8 cellular contexts compared by ENCODE assay signal in the genomic region with DNA sequence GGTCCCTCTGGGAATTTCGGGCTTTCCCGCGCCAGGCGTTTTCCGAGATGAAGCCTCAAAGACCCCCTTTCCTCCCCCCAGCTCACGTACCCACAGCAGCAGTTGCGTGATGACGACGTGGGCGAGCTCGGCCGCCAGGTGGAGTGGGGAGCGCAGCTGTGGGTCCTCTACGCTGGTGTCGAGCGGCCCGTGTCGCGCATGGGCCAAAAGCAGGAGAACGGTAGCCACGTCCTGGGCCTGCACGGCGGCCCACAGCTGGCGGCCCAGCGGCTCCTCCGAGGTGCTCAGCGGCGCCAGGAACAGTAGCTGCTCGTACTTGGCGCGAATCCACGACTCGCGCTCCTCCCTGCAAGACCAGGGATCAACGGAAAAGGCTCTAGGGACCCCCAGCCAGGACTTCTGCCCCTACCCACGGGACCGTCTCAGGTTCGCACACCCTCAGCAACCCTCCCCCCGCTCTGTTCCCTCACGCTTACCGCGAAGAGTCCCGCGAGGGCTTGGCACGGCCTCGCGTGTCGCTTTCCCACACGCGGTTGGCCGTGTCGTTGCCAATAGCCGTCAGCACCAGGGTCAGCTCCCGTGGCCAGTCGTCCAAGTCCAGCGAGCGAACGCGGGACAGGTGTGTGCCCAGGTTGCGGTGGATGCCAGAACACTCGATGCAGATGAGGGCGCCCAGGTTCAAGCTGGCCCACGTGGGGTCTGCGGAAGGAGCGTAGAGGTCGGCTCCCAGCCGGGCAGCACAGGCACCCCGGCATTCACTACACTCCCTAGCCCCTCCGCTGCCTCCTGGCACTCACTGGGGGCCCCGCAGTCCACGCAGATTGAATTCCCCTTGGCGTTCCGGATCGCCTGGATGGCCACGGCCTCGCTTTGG. TPM values are rescaled to one million over a fixed set of nuclear protein-coding genes. Genes with fewer than 3 reads are reported as not detected.
A peak's percentile ranks its signal among the peaks of the same experiment; 100 is the strongest.
DNase-seq lines count a peak whose midpoint lies in the region; ATAC-seq and TF ChIP-seq lines count a peak whose summit lies in the region.

No MANE protein-coding gene starts in this region.

- DNase-seq in DMS114 treated with DMSO at 0.1 percent for 48 hours (lab: John Stamatoyannopoulos, UW; ENCODE audit: unreplicated experiment) (peak; percentile 35), RWPE1 (ENCODE audit: low spot score) (no peak), cardiac muscle cell (ENCODE audit: low read depth in 1 of 2, low spot score in 1 of 2) (peak; percentile 64 to 73), progenitor cell of endocrine pancreas (ENCODE audit: low spot score, unreplicated experiment) (peak; percentile 57), T-helper 9 cell (no peak)
- DNase-seq in stimulated activated CD4-positive, alpha-beta T cell treated with anti-CD3 and anti-CD28 coated beads, Interleukin-12 subunit alpha, Interleukin-12 subunit beta, amount 100 ng/mL, for 4 hours, result no peak

- ATAC-seq in GM18873 (IDR thresholded peaks at IDR 0.05; ENCODE audit: low FRiP score, unreplicated experiment) (no peak), HG03135 (IDR thresholded peaks at IDR 0.05; ENCODE audit: unreplicated experiment) (no peak)

- H3K27ac Mint-ChIP-seq in progenitor cell of endocrine pancreas, result no peak overlapping the region

- peaks cover 90% of the 10 kb centered on the region for H3K27me3 ChIP-seq in cardiac muscle cell

- CTCF ChIA-PET in RWPE1 (lab: Yijun Ruan, JAX), result interaction anchor here (0.5 to 3.0 kb wide), 9 partner anchors 9 to 488 kb away, joined by 3 to 31 read pairs (median 3); partner anchors contain the start of gene TSPAN31

- H3K36me3 Mint-ChIP-seq in progenitor cell of endocrine pancreas (ENCODE audit: insufficient read depth), result no peaks in the 10 kb centered on the region

- peak overlapping the region; percentile 20 for H3K4me3 ChIP-seq in cardiac muscle cell

- POLR2A ChIA-PET in RWPE1 (lab: Yijun Ruan, JAX; ENCODE audit: low non-redundant PET), result no interaction called here

- peaks cover 4% of the 10 kb centered on the region for H3K4me1 ChIP-seq in cardiac muscle cell (ENCODE audit: low read depth)

- peaks cover 90% of the 10 kb centered on the region for H3K27me3 Mint-ChIP-seq in progenitor cell of endocrine pancreas

- no peaks in the 10 kb centered on the region for H3K36me3 ChIP-seq in cardiac muscle cell

- no peak for TF ChIP-seq CTCF in RWPE1 (conservative IDR thresholded peaks at IDR 0.05; ENCODE audit: low read depth)
- TF ChIP-seq CTCF in cardiac muscle cell (IDR thresholded peaks at IDR 0.05; ENCODE audit: low read depth, low read length), result peak; percentile 45
- no peak for TF ChIP-seq CTCF in progenitor cell of endocrine pancreas (IDR thresholded peaks at IDR 0.05; ENCODE audit: unreplicated experiment)

- no peaks in the 10 kb centered on the region for H3K9me3 ChIP-seq in cardiac muscle cell (ENCODE audit: low read depth)

- H3K27ac ChIP-seq in RWPE1, result peak overlapping the region; percentile 90
- no peak overlapping the region for H3K27ac ChIP-seq in cardiac muscle cell

- H3K4me1 Mint-ChIP-seq in progenitor cell of endocrine pancreas (ENCODE audit: low read depth), result peaks cover 5% of the 10 kb centered on the region

- H3K9me3 Mint-ChIP-seq in progenitor cell of endocrine pancreas (ENCODE audit: low read depth), result no peaks in the 10 kb centered on the region

- no peak overlapping the region for H3K4me3 Mint-ChIP-seq in progenitor cell of endocrine pancreas (ENCODE audit: low read depth)

RNA-seq across cellular contexts. Expression of gene AGAP2, which starts 11.4 kb away (rescaled TPM):
- total RNA-seq in cardiac muscle cell (0.33 and 0.49 TPM in 2 replicates), progenitor cell of endocrine pancreas (0.29 TPM in 2 replicates)
- 0.05 and 0.10 TPM in 2 replicates for polyA plus RNA-seq in cardiac muscle cell

RNA-seq across cellular contexts. Expression of gene TSPAN31, which starts 17.7 kb away (rescaled TPM):
- total RNA-seq in cardiac muscle cell, result 41.7 and 65.9 TPM in 2 replicates
- polyA plus RNA-seq in cardiac muscle cell, result 66.3 and 73.4 TPM in 2 replicates
- total RNA-seq in progenitor cell of endocrine pancreas, result 24.2 and 31.3 TPM in 2 replicates

RNA-seq across cellular contexts. Expression of gene CDK4, which starts 25.0 kb away (rescaled TPM):
- 75.8 and 137 TPM in 2 replicates for total RNA-seq in cardiac muscle cell
- polyA plus RNA-seq in cardiac muscle cell, result 160 and 172 TPM in 2 replicates
- total RNA-seq in progenitor cell of endocrine pancreas, result 194 and 208 TPM in 2 replicates

RNA-seq across cellular contexts. Expression of gene MARCHF9, which starts 27.8 kb away (rescaled TPM):
- total RNA-seq in cardiac muscle cell (21.9 and 23.3 TPM in 2 replicates), progenitor cell of endocrine pancreas (33.8 and 34.3 TPM in 2 replicates)
- polyA plus RNA-seq in cardiac muscle cell, result 9.0 and 11.7 TPM in 2 replicates

RNA-seq across cellular contexts. Expression of gene OS9, which starts 33.2 kb away (rescaled TPM):
- total RNA-seq in cardiac muscle cell (182 and 202 TPM in 2 replicates), progenitor cell of endocrine pancreas (197 and 204 TPM in 2 replicates)
- 122 and 134 TPM in 2 replicates for polyA plus RNA-seq in cardiac muscle cell

Comparison
In these comparisons a context has a peak if more than half of its experiments do, and no peak if none do; other contexts are left out.
1. DNase-seq: peak in DMS114 treated with DMSO at 0.1 percent for 48 hours (single experiment), cardiac muscle cell (2 of 2) and progenitor cell of endocrine pancreas (single experiment); none in RWPE1 (single experiment), T-helper 9 cell (single experiment) and stimulated activated CD4-positive, alpha-beta T cell treated with anti-CD3 and anti-CD28 coated beads, Interleukin-12 subunit alpha, Interleukin-12 subunit beta, amount 100 ng/mL, for 4 hours (single experiment).